Comparison of ENCODE assay signal across 1 cellular context in the genomic region with DNA sequence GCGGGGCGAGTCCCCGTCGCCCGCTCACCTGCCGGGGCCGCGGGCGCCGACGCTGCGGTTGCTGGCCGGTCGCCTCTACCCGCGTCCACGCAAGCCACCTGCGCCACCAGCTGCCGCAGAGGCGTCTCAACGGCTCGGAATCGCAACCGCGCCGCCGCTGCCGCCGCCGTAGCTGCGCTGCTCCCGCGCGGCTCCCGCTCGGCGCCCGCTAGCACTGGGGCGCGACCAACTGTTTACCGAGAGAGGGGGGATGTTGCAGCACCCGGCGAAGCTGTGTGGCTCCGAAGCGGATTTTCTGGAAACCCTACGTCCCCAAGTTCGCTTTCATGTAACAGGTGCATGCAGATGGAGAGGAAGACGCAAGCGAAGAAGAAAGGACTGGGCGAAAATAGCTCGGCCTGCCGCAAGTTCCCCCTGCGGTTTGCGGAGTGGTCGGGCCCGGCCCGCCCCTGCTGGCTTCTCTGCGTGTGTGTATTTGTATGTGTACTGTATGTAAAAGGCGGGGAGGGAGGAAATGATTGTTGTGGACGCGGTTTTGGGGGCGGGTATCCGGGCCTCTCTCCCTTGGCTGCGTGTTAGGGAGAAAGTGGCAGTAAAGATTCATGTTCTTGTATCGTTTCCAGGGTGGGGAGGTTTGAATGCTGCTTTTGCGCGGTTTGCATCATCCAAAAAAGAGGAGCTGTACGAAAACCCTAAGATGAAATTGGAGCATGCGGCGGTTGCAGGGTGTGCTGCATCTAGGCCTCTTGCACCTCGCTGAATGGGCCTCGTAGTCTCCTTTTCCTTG.
TF ChIP-seq lines count a peak whose summit lies in the region.

A gene (minus strand): TSS at position 182 of the 787 bp plus-strand sequence. CDS start 782 bp downstream, outside the sequence.

TF ChIP-seq in HEK293, 187 proteins besides CTCF, POLR2A, EP300 and RAD21 (continued from another document):
- TF ChIP-seq, protein P1, sequence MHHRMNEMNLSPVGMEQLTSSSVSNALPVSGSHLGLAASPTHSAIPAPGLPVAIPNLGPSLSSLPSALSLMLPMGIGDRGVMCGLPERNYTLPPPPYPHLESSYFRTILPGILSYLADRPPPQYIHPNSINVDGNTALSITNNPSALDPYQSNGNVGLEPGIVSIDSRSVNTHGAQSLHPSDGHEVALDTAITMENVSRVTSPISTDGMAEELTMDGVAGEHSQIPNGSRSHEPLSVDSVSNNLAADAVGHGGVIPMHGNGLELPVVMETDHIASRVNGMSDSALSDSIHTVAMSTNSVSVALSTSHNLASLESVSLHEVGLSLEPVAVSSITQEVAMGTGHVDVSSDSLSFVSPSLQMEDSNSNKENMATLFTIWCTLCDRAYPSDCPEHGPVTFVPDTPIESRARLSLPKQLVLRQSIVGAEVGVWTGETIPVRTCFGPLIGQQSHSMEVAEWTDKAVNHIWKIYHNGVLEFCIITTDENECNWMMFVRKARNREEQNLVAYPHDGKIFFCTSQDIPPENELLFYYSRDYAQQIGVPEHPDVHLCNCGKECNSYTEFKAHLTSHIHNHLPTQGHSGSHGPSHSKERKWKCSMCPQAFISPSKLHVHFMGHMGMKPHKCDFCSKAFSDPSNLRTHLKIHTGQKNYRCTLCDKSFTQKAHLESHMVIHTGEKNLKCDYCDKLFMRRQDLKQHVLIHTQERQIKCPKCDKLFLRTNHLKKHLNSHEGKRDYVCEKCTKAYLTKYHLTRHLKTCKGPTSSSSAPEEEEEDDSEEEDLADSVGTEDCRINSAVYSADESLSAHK (tag by site-specific recombination; IDR thresholded peaks at IDR 0.05), result no peak
- TF ChIP-seq FEZF1 (tag by site-specific recombination; IDR thresholded peaks at IDR 0.05) (no peak), ZFP69B (tag by site-specific recombination; IDR thresholded peaks at IDR 0.05) (peak; percentile 49; the same call in 1 of the 2 replicates), ZNF654 (tag by site-specific recombination; IDR thresholded peaks at IDR 0.05; ENCODE audit: low read depth) (no peak)
- TF ChIP-seq, protein P2, sequence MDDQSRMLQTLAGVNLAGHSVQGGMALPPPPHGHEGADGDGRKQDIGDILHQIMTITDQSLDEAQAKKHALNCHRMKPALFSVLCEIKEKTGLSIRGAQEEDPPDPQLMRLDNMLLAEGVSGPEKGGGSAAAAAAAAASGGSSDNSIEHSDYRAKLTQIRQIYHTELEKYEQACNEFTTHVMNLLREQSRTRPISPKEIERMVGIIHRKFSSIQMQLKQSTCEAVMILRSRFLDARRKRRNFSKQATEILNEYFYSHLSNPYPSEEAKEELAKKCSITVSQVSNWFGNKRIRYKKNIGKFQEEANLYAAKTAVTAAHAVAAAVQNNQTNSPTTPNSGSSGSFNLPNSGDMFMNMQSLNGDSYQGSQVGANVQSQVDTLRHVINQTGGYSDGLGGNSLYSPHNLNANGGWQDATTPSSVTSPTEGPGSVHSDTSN (CRISPR knock-in tag; IDR thresholded peaks at IDR 0.05), result 0 out of 2 replicates have a peak, but pooled peaks have one; percentile 10
- TF ChIP-seq, protein P3, sequence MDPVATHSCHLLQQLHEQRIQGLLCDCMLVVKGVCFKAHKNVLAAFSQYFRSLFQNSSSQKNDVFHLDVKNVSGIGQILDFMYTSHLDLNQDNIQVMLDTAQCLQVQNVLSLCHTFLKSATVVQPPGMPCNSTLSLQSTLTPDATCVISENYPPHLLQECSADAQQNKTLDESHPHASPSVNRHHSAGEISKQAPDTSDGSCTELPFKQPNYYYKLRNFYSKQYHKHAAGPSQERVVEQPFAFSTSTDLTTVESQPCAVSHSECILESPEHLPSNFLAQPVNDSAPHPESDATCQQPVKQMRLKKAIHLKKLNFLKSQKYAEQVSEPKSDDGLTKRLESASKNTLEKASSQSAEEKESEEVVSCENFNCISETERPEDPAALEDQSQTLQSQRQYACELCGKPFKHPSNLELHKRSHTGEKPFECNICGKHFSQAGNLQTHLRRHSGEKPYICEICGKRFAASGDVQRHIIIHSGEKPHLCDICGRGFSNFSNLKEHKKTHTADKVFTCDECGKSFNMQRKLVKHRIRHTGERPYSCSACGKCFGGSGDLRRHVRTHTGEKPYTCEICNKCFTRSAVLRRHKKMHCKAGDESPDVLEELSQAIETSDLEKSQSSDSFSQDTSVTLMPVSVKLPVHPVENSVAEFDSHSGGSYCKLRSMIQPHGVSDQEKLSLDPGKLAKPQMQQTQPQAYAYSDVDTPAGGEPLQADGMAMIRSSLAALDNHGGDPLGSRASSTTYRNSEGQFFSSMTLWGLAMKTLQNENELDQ (tag by site-specific recombination; IDR thresholded peaks at IDR 0.05; ENCODE audit: low read depth), result no peak
